ENCODE assay signal across 1 cellular context in the genomic region with DNA sequence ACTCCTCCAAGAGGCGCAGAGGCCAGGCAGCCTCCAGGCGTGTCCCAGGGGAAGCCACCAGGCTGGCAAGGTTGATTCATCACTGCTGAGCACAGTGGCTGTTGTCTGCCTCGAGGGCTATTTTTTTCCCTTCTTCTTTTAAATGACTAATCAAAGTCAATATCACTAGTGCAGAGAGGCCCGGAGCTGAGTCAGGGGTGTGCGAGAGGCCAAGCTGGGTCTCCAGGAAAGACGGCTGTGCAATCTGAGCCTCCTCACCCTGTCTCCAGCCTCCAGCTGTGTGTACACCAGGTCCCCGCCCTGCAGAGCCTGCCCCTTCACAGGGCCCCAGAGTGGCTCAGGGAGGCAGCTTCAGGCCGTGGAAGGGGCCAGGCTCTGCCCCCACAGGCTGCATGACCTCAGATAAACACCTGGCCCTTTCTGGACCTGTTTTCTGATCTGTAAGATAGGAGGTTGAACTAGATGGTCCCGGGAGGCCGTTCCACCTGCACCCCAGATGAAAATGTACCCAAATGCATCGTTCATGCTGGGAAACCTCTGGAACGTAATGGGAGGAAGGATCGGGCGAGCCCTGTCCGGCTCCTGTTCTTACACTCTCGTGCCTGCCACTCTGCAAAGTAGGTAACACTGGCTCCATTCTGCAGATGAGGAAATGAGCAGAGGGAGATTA.
TF ChIP-seq lines count a peak whose summit lies in the region.

No MANE protein-coding gene starts in this region.

TF ChIP-seq in K562, 482 proteins besides CTCF, POLR2A, EP300 and RAD21 (continued from another document and continues in another):
- TF ChIP-seq, protein P1, sequence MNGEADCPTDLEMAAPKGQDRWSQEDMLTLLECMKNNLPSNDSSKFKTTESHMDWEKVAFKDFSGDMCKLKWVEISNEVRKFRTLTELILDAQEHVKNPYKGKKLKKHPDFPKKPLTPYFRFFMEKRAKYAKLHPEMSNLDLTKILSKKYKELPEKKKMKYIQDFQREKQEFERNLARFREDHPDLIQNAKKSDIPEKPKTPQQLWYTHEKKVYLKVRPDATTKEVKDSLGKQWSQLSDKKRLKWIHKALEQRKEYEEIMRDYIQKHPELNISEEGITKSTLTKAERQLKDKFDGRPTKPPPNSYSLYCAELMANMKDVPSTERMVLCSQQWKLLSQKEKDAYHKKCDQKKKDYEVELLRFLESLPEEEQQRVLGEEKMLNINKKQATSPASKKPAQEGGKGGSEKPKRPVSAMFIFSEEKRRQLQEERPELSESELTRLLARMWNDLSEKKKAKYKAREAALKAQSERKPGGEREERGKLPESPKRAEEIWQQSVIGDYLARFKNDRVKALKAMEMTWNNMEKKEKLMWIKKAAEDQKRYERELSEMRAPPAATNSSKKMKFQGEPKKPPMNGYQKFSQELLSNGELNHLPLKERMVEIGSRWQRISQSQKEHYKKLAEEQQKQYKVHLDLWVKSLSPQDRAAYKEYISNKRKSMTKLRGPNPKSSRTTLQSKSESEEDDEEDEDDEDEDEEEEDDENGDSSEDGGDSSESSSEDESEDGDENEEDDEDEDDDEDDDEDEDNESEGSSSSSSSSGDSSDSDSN (IDR thresholded peaks at IDR 0.05; ENCODE audit: borderline replicate concordance in 1 of 2, low read depth in 2 of 2, low read length in 2 of 2) = peak; percentile 57 to 88; a peak in 2 of 4 replicates
- no peak for TF ChIP-seq PPARD (CRISPR knock-in tag; IDR thresholded peaks at IDR 0.05)
- TF ChIP-seq MYBL2 (IDR thresholded peaks at IDR 0.05; ENCODE audit: low read depth) = no peak
- TF ChIP-seq MYBL2 (CRISPR knock-in tag; IDR thresholded peaks at IDR 0.05; ENCODE audit: borderline replicate concordance) = no peak
- peak; percentile 56; the same call in 1 of the 2 replicates for TF ChIP-seq ZNF584 (CRISPR knock-in tag; IDR thresholded peaks at IDR 0.05; ENCODE audit: low read depth)
- peak; percentile 91; the same call in 1 of the 2 replicates for TF ChIP-seq DMBX1 (CRISPR knock-in tag; IDR thresholded peaks at IDR 0.05; ENCODE audit: borderline replicate concordance)
- TF ChIP-seq ZNF561 (CRISPR knock-in tag; conservative IDR thresholded peaks at IDR 0.05) = no peak
- no peak for TF ChIP-seq HNRNPLL (IDR thresholded peaks at IDR 0.05; ENCODE audit: low read depth, low read length, poor library complexity, severe bottlenecking)
- TF ChIP-seq STAG1 (CRISPR knock-in tag; IDR thresholded peaks at IDR 0.05; ENCODE audit: borderline replicate concordance) = no peak
- peak; percentile 92 to 94 for TF ChIP-seq RCOR1 (IDR thresholded peaks at IDR 0.05; ENCODE audit: borderline replicate concordance in 1 of 2, low read depth in 2 of 2, low read length in 2 of 2)
- TF ChIP-seq, protein P2, sequence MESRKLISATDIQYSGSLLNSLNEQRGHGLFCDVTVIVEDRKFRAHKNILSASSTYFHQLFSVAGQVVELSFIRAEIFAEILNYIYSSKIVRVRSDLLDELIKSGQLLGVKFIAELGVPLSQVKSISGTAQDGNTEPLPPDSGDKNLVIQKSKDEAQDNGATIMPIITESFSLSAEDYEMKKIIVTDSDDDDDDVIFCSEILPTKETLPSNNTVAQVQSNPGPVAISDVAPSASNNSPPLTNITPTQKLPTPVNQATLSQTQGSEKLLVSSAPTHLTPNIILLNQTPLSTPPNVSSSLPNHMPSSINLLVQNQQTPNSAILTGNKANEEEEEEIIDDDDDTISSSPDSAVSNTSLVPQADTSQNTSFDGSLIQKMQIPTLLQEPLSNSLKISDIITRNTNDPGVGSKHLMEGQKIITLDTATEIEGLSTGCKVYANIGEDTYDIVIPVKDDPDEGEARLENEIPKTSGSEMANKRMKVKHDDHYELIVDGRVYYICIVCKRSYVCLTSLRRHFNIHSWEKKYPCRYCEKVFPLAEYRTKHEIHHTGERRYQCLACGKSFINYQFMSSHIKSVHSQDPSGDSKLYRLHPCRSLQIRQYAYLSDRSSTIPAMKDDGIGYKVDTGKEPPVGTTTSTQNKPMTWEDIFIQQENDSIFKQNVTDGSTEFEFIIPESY (CRISPR knock-in tag; IDR thresholded peaks at IDR 0.05) = 0 out of 2 replicates have a peak, but pooled peaks have one; percentile 42
- peak; percentile 52 for TF ChIP-seq MEIS2 (IDR thresholded peaks at IDR 0.05; ENCODE audit: partially characterized antibody)
- no peak for TF ChIP-seq ZNF717 (CRISPR knock-in tag; IDR thresholded peaks at IDR 0.05)
- TF ChIP-seq, protein P3, sequence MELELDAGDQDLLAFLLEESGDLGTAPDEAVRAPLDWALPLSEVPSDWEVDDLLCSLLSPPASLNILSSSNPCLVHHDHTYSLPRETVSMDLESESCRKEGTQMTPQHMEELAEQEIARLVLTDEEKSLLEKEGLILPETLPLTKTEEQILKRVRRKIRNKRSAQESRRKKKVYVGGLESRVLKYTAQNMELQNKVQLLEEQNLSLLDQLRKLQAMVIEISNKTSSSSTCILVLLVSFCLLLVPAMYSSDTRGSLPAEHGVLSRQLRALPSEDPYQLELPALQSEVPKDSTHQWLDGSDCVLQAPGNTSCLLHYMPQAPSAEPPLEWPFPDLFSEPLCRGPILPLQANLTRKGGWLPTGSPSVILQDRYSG (tag; conservative IDR thresholded peaks at IDR 0.05; ENCODE audit: low read depth) = no peak
- TF ChIP-seq, protein P4, sequence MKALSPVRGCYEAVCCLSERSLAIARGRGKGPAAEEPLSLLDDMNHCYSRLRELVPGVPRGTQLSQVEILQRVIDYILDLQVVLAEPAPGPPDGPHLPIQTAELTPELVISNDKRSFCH (CRISPR knock-in tag; IDR thresholded peaks at IDR 0.05) = no peak
- TF ChIP-seq, protein P4 (tag; IDR thresholded peaks at IDR 0.05) = peak; percentile 19; the same call in 1 of the 2 replicates
- no peak; the same call in 1 of the 2 replicates for TF ChIP-seq TCF7 (IDR thresholded peaks at IDR 0.05; ENCODE audit: borderline replicate concordance)
- TF ChIP-seq ZNF830 (CRISPR knock-in tag; IDR thresholded peaks at IDR 0.05) = no peak
- TF ChIP-seq, protein P5, sequence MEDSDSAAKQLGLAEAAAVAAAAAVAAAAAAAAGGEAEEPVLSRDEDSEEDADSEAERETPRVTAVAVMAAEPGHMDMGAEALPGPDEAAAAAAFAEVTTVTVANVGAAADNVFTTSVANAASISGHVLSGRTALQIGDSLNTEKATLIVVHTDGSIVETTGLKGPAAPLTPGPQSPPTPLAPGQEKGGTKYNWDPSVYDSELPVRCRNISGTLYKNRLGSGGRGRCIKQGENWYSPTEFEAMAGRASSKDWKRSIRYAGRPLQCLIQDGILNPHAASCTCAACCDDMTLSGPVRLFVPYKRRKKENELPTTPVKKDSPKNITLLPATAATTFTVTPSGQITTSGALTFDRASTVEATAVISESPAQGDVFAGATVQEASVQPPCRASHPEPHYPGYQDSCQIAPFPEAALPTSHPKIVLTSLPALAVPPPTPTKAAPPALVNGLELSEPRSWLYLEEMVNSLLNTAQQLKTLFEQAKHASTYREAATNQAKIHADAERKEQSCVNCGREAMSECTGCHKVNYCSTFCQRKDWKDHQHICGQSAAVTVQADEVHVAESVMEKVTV (CRISPR knock-in tag; IDR thresholded peaks at IDR 0.05) = no peak
- peak; percentile 85 for TF ChIP-seq JUND (IDR thresholded peaks at IDR 0.05; ENCODE audit: borderline replicate concordance, low read depth, low read length)
- peak; percentile 91; the same call in 2 of the 3 replicates for TF ChIP-seq JUND (tag; IDR thresholded peaks at IDR 0.05; ENCODE audit: borderline replicate concordance, low read depth, low read length)
- no peak for TF ChIP-seq HSF4 (CRISPR knock-in tag; IDR thresholded peaks at IDR 0.05; ENCODE audit: borderline replicate concordance)
- TF ChIP-seq PHB2 (IDR thresholded peaks at IDR 0.05; ENCODE audit: low read depth) = peak; percentile 72; the same call in 1 of the 2 replicates
- TF ChIP-seq, protein P6, sequence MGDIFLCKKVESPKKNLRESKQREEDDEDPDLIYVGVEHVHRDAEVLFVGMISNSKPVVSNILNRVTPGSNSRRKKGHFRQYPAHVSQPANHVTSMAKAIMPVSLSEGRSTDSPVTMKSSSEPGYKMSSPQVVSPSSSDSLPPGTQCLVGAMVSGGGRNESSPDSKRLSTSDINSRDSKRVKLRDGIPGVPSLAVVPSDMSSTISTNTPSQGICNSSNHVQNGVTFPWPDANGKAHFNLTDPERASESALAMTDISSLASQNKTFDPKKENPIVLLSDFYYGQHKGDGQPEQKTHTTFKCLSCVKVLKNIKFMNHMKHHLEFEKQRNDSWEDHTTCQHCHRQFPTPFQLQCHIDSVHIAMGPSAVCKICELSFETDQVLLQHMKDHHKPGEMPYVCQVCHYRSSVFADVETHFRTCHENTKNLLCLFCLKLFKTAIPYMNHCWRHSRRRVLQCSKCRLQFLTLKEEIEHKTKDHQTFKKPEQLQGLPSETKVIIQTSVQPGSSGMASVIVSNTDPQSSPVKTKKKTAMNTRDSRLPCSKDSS (IDR thresholded peaks at IDR 0.05; ENCODE audit: low read depth, partially characterized antibody) = no peak
- TF ChIP-seq, protein P7, sequence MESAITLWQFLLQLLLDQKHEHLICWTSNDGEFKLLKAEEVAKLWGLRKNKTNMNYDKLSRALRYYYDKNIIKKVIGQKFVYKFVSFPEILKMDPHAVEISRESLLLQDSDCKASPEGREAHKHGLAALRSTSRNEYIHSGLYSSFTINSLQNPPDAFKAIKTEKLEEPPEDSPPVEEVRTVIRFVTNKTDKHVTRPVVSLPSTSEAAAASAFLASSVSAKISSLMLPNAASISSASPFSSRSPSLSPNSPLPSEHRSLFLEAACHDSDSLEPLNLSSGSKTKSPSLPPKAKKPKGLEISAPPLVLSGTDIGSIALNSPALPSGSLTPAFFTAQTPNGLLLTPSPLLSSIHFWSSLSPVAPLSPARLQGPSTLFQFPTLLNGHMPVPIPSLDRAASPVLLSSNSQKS (CRISPR knock-in tag; IDR thresholded peaks at IDR 0.05) = no peak
- no peak for TF ChIP-seq BDP1 (IDR thresholded peaks at IDR 0.05; ENCODE audit: insufficient read depth, insufficient read length)
- no peak for TF ChIP-seq SAP30 (IDR thresholded peaks at IDR 0.05; ENCODE audit: borderline replicate concordance, insufficient read depth, low read depth, low read length, poor library complexity, severe bottlenecking)
- no peak for TF ChIP-seq KLF6 (CRISPR knock-in tag; IDR thresholded peaks at IDR 0.05; ENCODE audit: borderline replicate concordance)
- TF ChIP-seq TAL1 (IDR thresholded peaks at IDR 0.05) = peak; percentile 93
- TF ChIP-seq, protein P8, sequence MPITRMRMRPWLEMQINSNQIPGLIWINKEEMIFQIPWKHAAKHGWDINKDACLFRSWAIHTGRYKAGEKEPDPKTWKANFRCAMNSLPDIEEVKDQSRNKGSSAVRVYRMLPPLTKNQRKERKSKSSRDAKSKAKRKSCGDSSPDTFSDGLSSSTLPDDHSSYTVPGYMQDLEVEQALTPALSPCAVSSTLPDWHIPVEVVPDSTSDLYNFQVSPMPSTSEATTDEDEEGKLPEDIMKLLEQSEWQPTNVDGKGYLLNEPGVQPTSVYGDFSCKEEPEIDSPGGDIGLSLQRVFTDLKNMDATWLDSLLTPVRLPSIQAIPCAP (CRISPR knock-in tag; IDR thresholded peaks at IDR 0.05; ENCODE audit: borderline replicate concordance) = no peak
- TF ChIP-seq GABPB1 (CRISPR knock-in tag; IDR thresholded peaks at IDR 0.05) = no peak
- peak; percentile 57; the same call in 1 of the 2 replicates for TF ChIP-seq CC2D1A (IDR thresholded peaks at IDR 0.05)
- no peak for TF ChIP-seq RBM34 (IDR thresholded peaks at IDR 0.05; ENCODE audit: borderline replicate concordance, insufficient read depth, low read length)
- TF ChIP-seq ZNF444 (CRISPR knock-in tag; IDR thresholded peaks at IDR 0.05) = peak; percentile 57; the same call in 1 of the 2 replicates
- no peak for TF ChIP-seq ZKSCAN8 (CRISPR knock-in tag; IDR thresholded peaks at IDR 0.05)
- TF ChIP-seq, protein P9, sequence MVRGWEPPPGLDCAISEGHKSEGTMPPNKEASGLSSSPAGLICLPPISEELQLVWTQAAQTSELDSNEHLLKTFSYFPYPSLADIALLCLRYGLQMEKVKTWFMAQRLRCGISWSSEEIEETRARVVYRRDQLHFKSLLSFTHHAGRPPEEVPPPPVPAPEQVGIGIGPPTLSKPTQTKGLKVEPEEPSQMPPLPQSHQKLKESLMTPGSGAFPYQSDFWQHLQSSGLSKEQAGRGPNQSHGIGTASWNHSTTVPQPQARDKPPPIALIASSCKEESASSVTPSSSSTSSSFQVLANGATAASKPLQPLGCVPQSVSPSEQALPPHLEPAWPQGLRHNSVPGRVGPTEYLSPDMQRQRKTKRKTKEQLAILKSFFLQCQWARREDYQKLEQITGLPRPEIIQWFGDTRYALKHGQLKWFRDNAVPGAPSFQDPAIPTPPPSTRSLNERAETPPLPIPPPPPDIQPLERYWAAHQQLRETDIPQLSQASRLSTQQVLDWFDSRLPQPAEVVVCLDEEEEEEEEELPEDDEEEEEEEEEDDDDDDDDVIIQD (CRISPR knock-in tag; IDR thresholded peaks at IDR 0.05) = no peak
- no peak for TF ChIP-seq ZNF75A (CRISPR knock-in tag; IDR thresholded peaks at IDR 0.05)
- peak; percentile 36; the same call in 1 of the 2 replicates for TF ChIP-seq ZBTB17 (CRISPR knock-in tag; IDR thresholded peaks at IDR 0.05)
- no peak for TF ChIP-seq FUS (optimal IDR thresholded peaks at IDR 0.05; ENCODE audit: low read depth, low read length)
- no peak; the same call in 1 of the 2 replicates for TF ChIP-seq CBFB (CRISPR knock-in tag; IDR thresholded peaks at IDR 0.05)
- TF ChIP-seq RHOXF2B (CRISPR knock-in tag; conservative IDR thresholded peaks at IDR 0.05) = no peak
- TF ChIP-seq, protein P10, sequence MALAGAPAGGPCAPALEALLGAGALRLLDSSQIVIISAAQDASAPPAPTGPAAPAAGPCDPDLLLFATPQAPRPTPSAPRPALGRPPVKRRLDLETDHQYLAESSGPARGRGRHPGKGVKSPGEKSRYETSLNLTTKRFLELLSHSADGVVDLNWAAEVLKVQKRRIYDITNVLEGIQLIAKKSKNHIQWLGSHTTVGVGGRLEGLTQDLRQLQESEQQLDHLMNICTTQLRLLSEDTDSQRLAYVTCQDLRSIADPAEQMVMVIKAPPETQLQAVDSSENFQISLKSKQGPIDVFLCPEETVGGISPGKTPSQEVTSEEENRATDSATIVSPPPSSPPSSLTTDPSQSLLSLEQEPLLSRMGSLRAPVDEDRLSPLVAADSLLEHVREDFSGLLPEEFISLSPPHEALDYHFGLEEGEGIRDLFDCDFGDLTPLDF (CRISPR knock-in tag; IDR thresholded peaks at IDR 0.05) = no peak
- TF ChIP-seq CCAR2 (IDR thresholded peaks at IDR 0.05; ENCODE audit: low read depth, low read length) = no peak
- no peak for TF ChIP-seq ZNF282 (CRISPR knock-in tag; IDR thresholded peaks at IDR 0.05)
- TF ChIP-seq PYGO2 (tag; IDR thresholded peaks at IDR 0.05) = no peak
- TF ChIP-seq PRPF4 (IDR thresholded peaks at IDR 0.05; ENCODE audit: insufficient read depth, low read depth, low read length, poor library complexity, severe bottlenecking) = no peak
- TF ChIP-seq HDAC3 (IDR thresholded peaks at IDR 0.05; ENCODE audit: borderline replicate concordance, partially characterized antibody) = no peak
- peak; percentile 39; the same call in 1 of the 2 replicates for TF ChIP-seq CREB1 (IDR thresholded peaks at IDR 0.05)
- 0 out of 2 replicates have a peak, but pooled peaks have one; percentile 23 for TF ChIP-seq CREB1 (CRISPR knock-in tag; IDR thresholded peaks at IDR 0.05)
- peak; percentile 98 for TF ChIP-seq CCNT2 (IDR thresholded peaks at IDR 0.05; ENCODE audit: borderline replicate concordance, extremely low read depth, insufficient read length, low read depth, low read length)
- TF ChIP-seq GATA2 (CRISPR knock-in tag; IDR thresholded peaks at IDR 0.05) = peak; percentile 93
- TF ChIP-seq YBX1 (IDR thresholded peaks at IDR 0.05) = no peak
- no peak for TF ChIP-seq ZKSCAN3 (CRISPR knock-in tag; IDR thresholded peaks at IDR 0.05)
